Comparison of ENCODE assay signal across 8 cellular contexts in genomic region chr19:49639401-49640112, GRCh38. TPM values are rescaled to one million over a fixed set of nuclear protein-coding genes. Genes with fewer than 3 reads are reported as not detected.
DNase-seq lines count a peak whose midpoint lies in the region; ATAC-seq, FAIRE-seq and TF ChIP-seq lines count a peak whose summit lies in the region.

No MANE protein-coding gene starts in this region.

- H3K36me3 ChIP-seq in CD4-positive, CD25-positive, alpha-beta regulatory T cell (ENCODE audit: control insufficient read depth, insufficient read depth, low read length), result no peaks in the 10 kb centered on the region
- H3K36me3 ChIP-seq in OCI-LY1 (ENCODE audit: insufficient read depth, low read length), result peaks cover 5% of the 10 kb centered on the region; the same call in 1 of the 2 replicates
- no peaks in the 10 kb centered on the region for H3K36me3 ChIP-seq in H1 (ENCODE audit: control insufficient read depth in 2 of 4, insufficient read depth in 4 of 4, low read length in 3 of 4)
- H3K36me3 ChIP-seq in neuron (ENCODE audit: insufficient read depth, low read length), result peaks cover 4% of the 10 kb centered on the region

- no peak for FAIRE-seq in H1 (lab: Jason Lieb, UNC)

- no peak overlapping the region for H2BK120ac ChIP-seq in H1 (replicated peaks; ENCODE audit: low read depth, low read length)

- H3K4ac ChIP-seq in H1 (replicated peaks; ENCODE audit: insufficient read length, low read depth, low read length), result no peak overlapping the region

- WGBS in H1 (ENCODE audit: extremely low coverage in 1 of 2, insufficient coverage in 1 of 2, insufficient read length in 1 of 2, insufficient replicate concordance in 2 of 2, low coverage in 1 of 2, low lambda C conversion rate in 2 of 2, missing lambda C conversion rate in 1 of 2), 2 experiments, result 20% methylated on average over 12 of the region's 31 CpGs; no CpG with 5 or more reads in 1 of the 2 experiments

- H3K36me3 Mint-ChIP-seq in CD4-positive, CD25-positive, alpha-beta regulatory T cell, result no peaks in the 10 kb centered on the region

- CTCF ChIA-PET in H1 (lab: Charles Lee; ENCODE audit: partially characterized antibody), result interaction anchor here (1.0 to 1.9 kb wide), 5 partner anchors 8 to 39 kb away, joined by 3 to 9 read pairs (median 4); no protein-coding TSS in a partner anchor

- ATAC-seq in CD4-positive, CD25-positive, alpha-beta regulatory T cell (ENCODE audit: low read depth in 2 of 2), result no peak

- H3K9me2 ChIP-seq in OCI-LY1 (ENCODE audit: low read depth, low read length), result no peaks in the 10 kb centered on the region

- no peak for TF ChIP-seq POLR2A in H1 (IDR thresholded peaks at IDR 0.05; ENCODE audit: control extremely low read depth in 1 of 2, low read depth in 2 of 2, low read length in 2 of 2)

- H4K8ac ChIP-seq in H1 (ENCODE audit: extremely low read depth, insufficient read depth, low read length), result no peak overlapping the region

- H3K56ac ChIP-seq in H1 (replicated peaks; ENCODE audit: insufficient read length, low read depth, low read length), result no peak overlapping the region

- H3K79me2 ChIP-seq in OCI-LY1 (ENCODE audit: insufficient read depth, low read length) (peaks cover 24% of the 10 kb centered on the region), H1 (ENCODE audit: control insufficient read depth in 1 of 2, insufficient read depth in 2 of 2, low read length in 2 of 2) (peaks cover 10 to 24% of the 10 kb centered on the region in 2 experiments)

- H3F3A ChIP-seq in OCI-LY1 (ENCODE audit: insufficient read depth, low read length), result no peaks in the 10 kb centered on the region

- POLR2A ChIA-PET in H1 (lab: Charles Lee; ENCODE audit: partially characterized antibody), result interaction anchor here (0.6 to 50.7 kb wide), 18 partner anchors 9 to 237 kb away, joined by 3 to 840 read pairs (median 4); partner anchors contain the start of genes BCL2L12, CPT1C, IRF3 and NOSIP

- peak overlapping the region; percentile 82 to 94 (median 88) for H3K4me3 Mint-ChIP-seq in CD4-positive, CD25-positive, alpha-beta regulatory T cell

- H2BK15ac ChIP-seq in H1 (ENCODE audit: low read length), result no peak overlapping the region

- peak overlapping the region; percentile 45; the same call in 1 of the 2 replicates for H3K9ac ChIP-seq in OCI-LY1 (ENCODE audit: low read length)
- H3K9ac ChIP-seq in H1 (replicated peaks in 1 of 4; ENCODE audit: extremely low read depth in 1 of 4, low read depth in 3 of 4, low read length in 3 of 4), result no peak overlapping the region; a peak in 2 of 7 replicates

- no peaks in the 10 kb centered on the region for H3K27me3 ChIP-seq in CD4-positive, CD25-positive, alpha-beta regulatory T cell (ENCODE audit: control insufficient read depth, insufficient read depth, low read length)
- H3K27me3 ChIP-seq in OCI-LY1 (ENCODE audit: insufficient read depth, low read length) (no peaks in the 10 kb centered on the region), H1 (replicated peaks in 1 of 4; ENCODE audit: control insufficient read depth in 3 of 4, extremely low read depth in 1 of 4, insufficient read depth in 3 of 4, low read length in 3 of 4) (no peaks in the 10 kb centered on the region), neuron (ENCODE audit: insufficient read depth, low read length) (no peaks in the 10 kb centered on the region)

- no peaks in the 10 kb centered on the region for H3K9me3 ChIP-seq in CD4-positive, CD25-positive, alpha-beta regulatory T cell (ENCODE audit: control insufficient read depth in 2 of 2, low read length in 2 of 2)
- H3K9me3 ChIP-seq in OCI-LY1 (ENCODE audit: low read length) (no peaks in the 10 kb centered on the region), H1 (ENCODE audit: insufficient read depth in 2 of 2, low read depth in 1 of 2, low read length in 1 of 2) (no peaks in the 10 kb centered on the region), neuron (ENCODE audit: low read length) (no peaks in the 10 kb centered on the region)

- H3K18ac ChIP-seq in H1 (ENCODE audit: extremely low read depth, low read length), result no peak overlapping the region; the same call in 1 of the 2 replicates

- H2BK5ac ChIP-seq in H1 (ENCODE audit: low read depth, low read length), result no peak overlapping the region

- H3K23me2 ChIP-seq in H1 (ENCODE audit: low read depth, low read length), result peaks cover 7% of the 10 kb centered on the region

- peak overlapping the region; percentile 57 for H3K4me3 ChIP-seq in CD4-positive, CD25-positive, alpha-beta regulatory T cell (ENCODE audit: low read depth, low read length)
- peak overlapping the region; percentile 58 for H3K4me3 ChIP-seq in OCI-LY1 (ENCODE audit: low read depth, low read length, poor library complexity, severe bottlenecking)
- H3K4me3 ChIP-seq in H1 (ENCODE audit: extremely low read depth in 1 of 4, insufficient read depth in 2 of 4, low read depth in 3 of 4, low read length in 4 of 4), result peak overlapping the region; percentile 36 to 70 (median 38)
- H3K4me3 ChIP-seq in neuron (ENCODE audit: low read length), result peak overlapping the region; percentile 33

- no peak for TF ChIP-seq RAD21 in H1 (IDR thresholded peaks at IDR 0.05 in 1 of 2, conservative IDR thresholded peaks at IDR 0.05 in 1 of 2; ENCODE audit: low read depth in 2 of 2, low read length in 2 of 2)

- no peak overlapping the region for H4K5ac ChIP-seq in H1 (ENCODE audit: insufficient read length, low read depth, low read length)

- peaks cover 51% of the 10 kb centered on the region for H3K4me1 ChIP-seq in CD4-positive, CD25-positive, alpha-beta regulatory T cell (ENCODE audit: control insufficient read depth, insufficient read depth, low read length, poor library complexity, severe bottlenecking)
- H3K4me1 ChIP-seq in OCI-LY1 (ENCODE audit: insufficient read depth, low read length, severe bottlenecking) (peaks cover 23% of the 10 kb centered on the region), H1 (replicated peaks in 1 of 4; ENCODE audit: control insufficient read depth in 3 of 4, insufficient read depth in 4 of 4, low read length in 3 of 4) (peaks cover 2 to 25% (median 15%) of the 10 kb centered on the region in 4 experiments), neuron (ENCODE audit: insufficient read depth, low read length) (peaks cover 45% of the 10 kb centered on the region)

- H2BK20ac ChIP-seq in H1 (ENCODE audit: low read length), result no peak overlapping the region; the same call in 1 of the 2 replicates

- TF ChIP-seq EP300 in H1 (IDR thresholded peaks at IDR 0.05; ENCODE audit: borderline replicate concordance in 1 of 2, low read depth in 2 of 2, low read length in 2 of 2), result no peak

- H3K9me3 Mint-ChIP-seq in CD4-positive, CD25-positive, alpha-beta regulatory T cell, result no peaks in the 10 kb centered on the region

- H3K23ac ChIP-seq in H1 (ENCODE audit: insufficient read length), result no peak overlapping the region

- peak overlapping the region; percentile 93 for H3K27ac ChIP-seq in CD4-positive, CD25-positive, alpha-beta regulatory T cell (ENCODE audit: insufficient read depth, low read length, poor library complexity, severe bottlenecking)
- H3K27ac ChIP-seq in OCI-LY1 (ENCODE audit: low read depth, low read length, poor library complexity, severe bottlenecking) (no peak overlapping the region), H1 (ENCODE audit: low read depth, low read length) (no peak overlapping the region)

- no peak overlapping the region for H2AFZ ChIP-seq in OCI-LY1 (ENCODE audit: low read length)
- no peak overlapping the region for H2AFZ ChIP-seq in H1 (ENCODE audit: low read length)
- H2AFZ ChIP-seq in neuron (ENCODE audit: low read depth, low read length), result peak overlapping the region; percentile 23

- H3K27ac Mint-ChIP-seq in CD4-positive, CD25-positive, alpha-beta regulatory T cell, result peak overlapping the region; percentile 77 to 98 (median 97)

- H3K27me3 Mint-ChIP-seq in CD4-positive, CD25-positive, alpha-beta regulatory T cell, result peaks cover 4% of the 10 kb centered on the region

- DNase-seq in CD4-positive, CD25-positive, alpha-beta regulatory T cell, result no peak
- DNase-seq in H1 (ENCODE audit: low read depth in 1 of 2, low spot score in 2 of 2) (no peak), C1 segment of cervical spinal cord (lab: John Stamatoyannopoulos, UW) (no peak), H4 (ENCODE audit: low spot score) (no peak), AG20443 (ENCODE audit: low spot score) (no peak)
- no peak for DNase-seq in activated CD4-positive, alpha-beta T cell treated with anti-CD3 and anti-CD28 coated beads, Interleukin-2, amount 50 U/mL, for 1 hour

- peaks cover 12% of the 10 kb centered on the region for H3K79me1 ChIP-seq in H1 (ENCODE audit: low read depth, low read length)

- peak overlapping the region; percentile 5 for H4K91ac ChIP-seq in H1 (replicated peaks; ENCODE audit: insufficient read length, low read length)

- H2AK5ac ChIP-seq in H1 (ENCODE audit: low read depth, low read length), result no peak overlapping the region

- H4K20me1 ChIP-seq in OCI-LY1 (ENCODE audit: insufficient read depth, low read length), result no peaks in the 10 kb centered on the region
- H4K20me1 ChIP-seq in H1 (replicated peaks in 1 of 2; ENCODE audit: control insufficient read depth in 1 of 2, insufficient read depth in 2 of 2, low read length in 2 of 2), result peaks cover 3 to 14% of the 10 kb centered on the region in 2 experiments

- peaks cover 8 to 71% (median 35%) of the 10 kb centered on the region in 4 donors for H3K4me1 Mint-ChIP-seq in CD4-positive, CD25-positive, alpha-beta regulatory T cell

- TF ChIP-seq CTCF in OCI-LY1 (IDR thresholded peaks at IDR 0.05; ENCODE audit: low read length), result no peak
- TF ChIP-seq CTCF in H1 (IDR thresholded peaks at IDR 0.05; ENCODE audit: control extremely low read depth in 1 of 3, insufficient read depth in 1 of 3, low read depth in 1 of 3, low read length in 3 of 3), result no peak

- H3K14ac ChIP-seq in H1 (ENCODE audit: insufficient read length), result no peak overlapping the region

- H3K4me2 ChIP-seq in OCI-LY1 (ENCODE audit: low read length) (peak overlapping the region; percentile 75), H1 (ENCODE audit: insufficient read depth in 1 of 2, low read depth in 2 of 2, low read length in 2 of 2) (peak overlapping the region; percentile 69 to 87)

- 0 out of 2 replicates have a peak overlapping the region, but pooled peaks have one; percentile 50 for H2BK12ac ChIP-seq in H1 (ENCODE audit: low read depth, low read length)

RNA-seq across cellular contexts. Expression of gene RRAS, which starts 0.4 kb away (rescaled TPM):
- 4.6 TPM for total RNA-seq in CD4-positive, CD25-positive, alpha-beta regulatory T cell
- polyA plus RNA-seq in CD4-positive, CD25-positive, alpha-beta regulatory T cell, result 10 to 100 TPM; 17.7 to 22.1 (median 19.8) TPM
- 16.9 and 17.7 TPM in 2 replicates for total RNA-seq in H1 (2021; fragmentation: NEBNext Ultra II Directional; extraction: Animal tissue kit (Norgen Biotek cat#: 25700))
- polyA plus RNA-seq in H1 (2011; rRNA removed), result 49.1 and 62.9 TPM in 2 replicates
- 44.6 TPM for polyA plus RNA-seq in H1 (2011; cell fraction: cytosol; rRNA removed)
- polyA plus RNA-seq in H1 (2011; cell fraction: nucleus; rRNA removed), result 35.8 TPM
- polyA plus RNA-seq in H1 (2012, experiment 1 of 2), result 14.2 to 33.1 TPM (median 28.7 TPM) in 4 replicates
- polyA plus RNA-seq in H1 (2012, experiment 2 of 2), result 26.7 TPM
- polyA plus RNA-seq in H1 (2013, experiment 1 of 2), result 18.4 TPM
- 18.6 TPM for polyA plus RNA-seq in H1 (2013, experiment 2 of 2)
- polyA minus RNA-seq in H1 (2011; rRNA and poly(A)+ RNA removed), result 6.4 and 6.8 TPM in 2 replicates
- 7.9 TPM for polyA minus RNA-seq in H1 (2011; cell fraction: cytosol; rRNA and poly(A)+ RNA removed)
- polyA minus RNA-seq in H1 (2011; cell fraction: nucleus; rRNA and poly(A)+ RNA removed), result 4.9 TPM
- 21.5 and 22.7 TPM in 2 replicates for total RNA-seq in H4 (2014; rRNA removed; shearing (Covaris generic))

RNA-seq across cellular contexts. Expression of gene SCAF1, which starts 2.5 kb away (rescaled TPM):
- 47.4 TPM for total RNA-seq in CD4-positive, CD25-positive, alpha-beta regulatory T cell
- under 1 TPM in 3 of 4 donors, not detected in 1; 0.53 to 0.88 (median 0.75) TPM for polyA plus RNA-seq in CD4-positive, CD25-positive, alpha-beta regulatory T cell
- total RNA-seq in H1 (2021; fragmentation: NEBNext Ultra II Directional; extraction: Animal tissue kit (Norgen Biotek cat#: 25700)), result 81.7 and 93.3 TPM in 2 replicates
- polyA plus RNA-seq in H1 (2011; rRNA removed), result 9.7 and 21.4 TPM in 2 replicates
- polyA plus RNA-seq in H1 (2011; cell fraction: cytosol; rRNA removed), result 9.9 TPM
- 29.6 TPM for polyA plus RNA-seq in H1 (2011; cell fraction: nucleus; rRNA removed)
- polyA plus RNA-seq in H1 (2012, experiment 1 of 2), result 44.1 to 59.6 TPM (median 55.2 TPM) in 4 replicates
- polyA plus RNA-seq in H1 (2012, experiment 2 of 2), result 56.4 TPM
- polyA plus RNA-seq in H1 (2013, experiment 1 of 2), result 42.7 TPM
- 41.6 TPM for polyA plus RNA-seq in H1 (2013, experiment 2 of 2)
- polyA minus RNA-seq in H1 (2011; rRNA and poly(A)+ RNA removed), result 3.7 and 4.7 TPM in 2 replicates
- polyA minus RNA-seq in H1 (2011; cell fraction: cytosol; rRNA and poly(A)+ RNA removed), result 13.0 TPM
- 9.2 TPM for polyA minus RNA-seq in H1 (2011; cell fraction: nucleus; rRNA and poly(A)+ RNA removed)
- 13.9 and 17.5 TPM in 2 replicates for total RNA-seq in H4 (2014; rRNA removed; shearing (Covaris generic))

RNA-seq across cellular contexts. Expression of gene IRF3, which starts 26.1 kb away (rescaled TPM):
- 235 TPM for total RNA-seq in CD4-positive, CD25-positive, alpha-beta regulatory T cell
- 100 to 1,000 TPM in 1 of 4 donors, 10 to 100 TPM in 3; 76.4 to 104 (median 95.9) TPM for polyA plus RNA-seq in CD4-positive, CD25-positive, alpha-beta regulatory T cell
- total RNA-seq in H1 (2021; fragmentation: NEBNext Ultra II Directional; extraction: Animal tissue kit (Norgen Biotek cat#: 25700)), result 114 and 115 TPM in 2 replicates
- 103 and 185 TPM in 2 replicates for polyA plus RNA-seq in H1 (2011; rRNA removed)
- polyA plus RNA-seq in H1 (2011; cell fraction: cytosol; rRNA removed), result 151 TPM
- 260 TPM for polyA plus RNA-seq in H1 (2011; cell fraction: nucleus; rRNA removed)
- polyA plus RNA-seq in H1 (2012, experiment 1 of 2), result 192 to 222 TPM (median 214 TPM) in 4 replicates
- 136 TPM for polyA plus RNA-seq in H1 (2012, experiment 2 of 2)
- polyA plus RNA-seq in H1 (2013, experiment 1 of 2), result 127 TPM
- 124 TPM for polyA plus RNA-seq in H1 (2013, experiment 2 of 2)
- polyA minus RNA-seq in H1 (2011; rRNA and poly(A)+ RNA removed), result 51.4 and 52.6 TPM in 2 replicates
- polyA minus RNA-seq in H1 (2011; cell fraction: cytosol; rRNA and poly(A)+ RNA removed), result 50.8 TPM
- polyA minus RNA-seq in H1 (2011; cell fraction: nucleus; rRNA and poly(A)+ RNA removed), result 42.1 TPM
- 123 and 133 TPM in 2 replicates for total RNA-seq in H4 (2014; rRNA removed; shearing (Covaris generic))

RNA-seq across cellular contexts. Expression of gene BCL2L12, which starts 26.2 kb away (rescaled TPM):
- total RNA-seq in CD4-positive, CD25-positive, alpha-beta regulatory T cell, result 13.6 TPM
- 10 to 100 TPM; 13.6 to 15.3 (median 15.1) TPM for polyA plus RNA-seq in CD4-positive, CD25-positive, alpha-beta regulatory T cell
- total RNA-seq in H1 (2021; fragmentation: NEBNext Ultra II Directional; extraction: Animal tissue kit (Norgen Biotek cat#: 25700)), result 126 and 133 TPM in 2 replicates
- polyA plus RNA-seq in H1 (2011; rRNA removed), result 209 and 280 TPM in 2 replicates
- 167 TPM for polyA plus RNA-seq in H1 (2011; cell fraction: cytosol; rRNA removed)
- 185 TPM for polyA plus RNA-seq in H1 (2011; cell fraction: nucleus; rRNA removed)
- polyA plus RNA-seq in H1 (2012, experiment 1 of 2), result 158 to 202 TPM (median 170 TPM) in 4 replicates
- polyA plus RNA-seq in H1 (2012, experiment 2 of 2), result 242 TPM
- polyA plus RNA-seq in H1 (2013, experiment 1 of 2), result 213 TPM
- polyA plus RNA-seq in H1 (2013, experiment 2 of 2), result 198 TPM
- polyA minus RNA-seq in H1 (2011; rRNA and poly(A)+ RNA removed), result 19.6 and 20.5 TPM in 2 replicates
- polyA minus RNA-seq in H1 (2011; cell fraction: cytosol; rRNA and poly(A)+ RNA removed), result 48.1 TPM
- 26.9 TPM for polyA minus RNA-seq in H1 (2011; cell fraction: nucleus; rRNA and poly(A)+ RNA removed)
- total RNA-seq in H4 (2014; rRNA removed; shearing (Covaris generic)), result 9.0 and 14.8 TPM in 2 replicates

RNA-seq across cellular contexts. Expression of gene PRMT1, which starts 37.5 kb away (rescaled TPM):
- total RNA-seq in CD4-positive, CD25-positive, alpha-beta regulatory T cell, result 59.2 TPM
- polyA plus RNA-seq in CD4-positive, CD25-positive, alpha-beta regulatory T cell, result 100 to 1,000 TPM; 101 to 118 (median 105) TPM
- total RNA-seq in H1 (2021; fragmentation: NEBNext Ultra II Directional; extraction: Animal tissue kit (Norgen Biotek cat#: 25700)), result 561 and 579 TPM in 2 replicates
- polyA plus RNA-seq in H1 (2011; rRNA removed), result 1,215 and 1,548 TPM in 2 replicates
- polyA plus RNA-seq in H1 (2011; cell fraction: cytosol; rRNA removed), result 1,290 TPM
- polyA plus RNA-seq in H1 (2011; cell fraction: nucleus; rRNA removed), result 1,135 TPM
- polyA plus RNA-seq in H1 (2012, experiment 1 of 2), result 426 to 811 TPM (median 790 TPM) in 4 replicates
- polyA plus RNA-seq in H1 (2012, experiment 2 of 2), result 763 TPM
- 339 TPM for polyA plus RNA-seq in H1 (2013, experiment 1 of 2)
- 327 TPM for polyA plus RNA-seq in H1 (2013, experiment 2 of 2)
- polyA minus RNA-seq in H1 (2011; rRNA and poly(A)+ RNA removed), result 815 and 1,077 TPM in 2 replicates
- polyA minus RNA-seq in H1 (2011; cell fraction: cytosol; rRNA and poly(A)+ RNA removed), result 388 TPM
- polyA minus RNA-seq in H1 (2011; cell fraction: nucleus; rRNA and poly(A)+ RNA removed), result 319 TPM
- 629 and 716 TPM in 2 replicates for total RNA-seq in H4 (2014; rRNA removed; shearing (Covaris generic))
